ENCODE assay signal across 1 cellular context in genomic region chr14:72888202-72888601, GRCh38.
TF ChIP-seq lines count a peak whose summit lies in the region.

No MANE protein-coding gene starts in this region.

TF ChIP-seq in H1, 55 proteins besides CTCF, POLR2A, EP300 and RAD21:
- TF ChIP-seq PHF8 (conservative IDR thresholded peaks at IDR 0.05; ENCODE audit: low read depth, low read length) (no peak), EZH2 (IDR thresholded peaks at IDR 0.05; ENCODE audit: low read depth, low read length, severe bottlenecking) (no peak), POLR2AphosphoS5 (IDR thresholded peaks at IDR 0.05; ENCODE audit: low read depth, low read length) (no peak), TBP (IDR thresholded peaks at IDR 0.05; ENCODE audit: low read depth, low read length) (no peak), CBX8 (IDR thresholded peaks at IDR 0.05; ENCODE audit: borderline replicate concordance, low read depth, low read length) (no peak), SP2 (IDR thresholded peaks at IDR 0.05; ENCODE audit: low read length) (no peak), JUND (IDR thresholded peaks at IDR 0.05; ENCODE audit: low read length) (no peak), TAF7 (optimal IDR thresholded peaks at IDR 0.05; ENCODE audit: borderline replicate concordance, low read depth, low read length) (no peak), NRF1 (IDR thresholded peaks at IDR 0.05; ENCODE audit: low read depth, low read length) (no peak), CEBPB (IDR thresholded peaks at IDR 0.05; ENCODE audit: low read depth, low read length) (no peak), SAP30 (IDR thresholded peaks at IDR 0.05; ENCODE audit: insufficient read depth, insufficient replicate concordance, low read length) (no peak)
TF ChIP-seq in H1: peak in this region for 0.
